Comparison of ENCODE assay signal across 8 cellular contexts in genomic region chr20:33209789-33210188, GRCh38. TPM values are rescaled to one million over a fixed set of nuclear protein-coding genes. Genes with fewer than 3 reads are reported as not detected.
DNase-seq lines count a peak whose midpoint lies in the region; ATAC-seq and TF ChIP-seq lines count a peak whose summit lies in the region.

No MANE protein-coding gene starts in this region.

- TF ChIP-seq CTCF in GM10266 (IDR thresholded peaks at IDR 0.05; ENCODE audit: control insufficient read depth, insufficient read depth, low read depth, missing control alignments) (no peak), progenitor cell of endocrine pancreas (IDR thresholded peaks at IDR 0.05; ENCODE audit: unreplicated experiment) (no peak)

- intact Hi-C loops in activated T-helper 2 cell treated with anti-CD3 and anti-CD28 coated beads, Interferon-gamma antibody, Interleukin-2, Interleukin-4, amounts not matched to agents 10 μg/mL and 5 μg/mL and 100 μg/mL, durations not matched to agents 14 hours and 24 hours and 36 hours (cut with micrococcal nuclease) = no loop called here

- DNase-seq in GM10266 (ENCODE audit: extremely low spot score) (peak; percentile 47), NOMO-1 treated with DMSO at 0.1 percent for 48 hours (lab: John Stamatoyannopoulos, UW; ENCODE audit: unreplicated experiment) (peak; percentile 26), glomerular endothelial cell (ENCODE audit: extremely low read depth, low read depth, low spot score) (peak; percentile 16), progenitor cell of endocrine pancreas (ENCODE audit: low spot score, unreplicated experiment) (peak; percentile 95), cerebellar nuclear complex (lab: John Stamatoyannopoulos, UW) (no peak), NCI-H2227 treated with DMSO at 0.1 percent for 48 hours (lab: John Stamatoyannopoulos, UW) (no peak)
- peak; percentile 18 for DNase-seq in activated T-helper 2 cell treated with anti-CD3 and anti-CD28 coated beads, Interferon-gamma antibody, Interleukin-2, Interleukin-4, amounts not matched to agents 10 μg/mL and 5 μg/mL and 100 μg/mL, durations not matched to agents 14 hours and 24 hours and 36 hours (ENCODE audit: low spot score)

- no peaks in the 10 kb centered on the region for H3K4me1 Mint-ChIP-seq in activated T-helper 2 cell treated with anti-CD3 and anti-CD28 coated beads, Interferon-gamma antibody, Interleukin-2, Interleukin-4, amounts not matched to agents 10 μg/mL and 5 μg/mL and 100 μg/mL, durations not matched to agents 14 hours and 24 hours and 36 hours (ENCODE audit: low read depth)
- H3K4me1 Mint-ChIP-seq in progenitor cell of endocrine pancreas (ENCODE audit: low read depth) = no peaks in the 10 kb centered on the region
- H3K4me1 Mint-ChIP-seq in activated T-helper 17 cell treated with anti-CD3 and anti-CD28 coated beads, Interleukin-2, amount 50 U/mL, for 72 hours = peaks cover 4% of the 10 kb centered on the region

- no peak overlapping the region for H3K4me3 Mint-ChIP-seq in activated T-helper 2 cell treated with anti-CD3 and anti-CD28 coated beads, Interferon-gamma antibody, Interleukin-2, Interleukin-4, amounts not matched to agents 10 μg/mL and 5 μg/mL and 100 μg/mL, durations not matched to agents 14 hours and 24 hours and 36 hours (ENCODE audit: low read depth)
- H3K4me3 Mint-ChIP-seq in progenitor cell of endocrine pancreas (ENCODE audit: low read depth) = no peak overlapping the region
- no peak overlapping the region for H3K4me3 Mint-ChIP-seq in activated T-helper 17 cell treated with anti-CD3 and anti-CD28 coated beads, Interleukin-2, amount 50 U/mL, for 72 hours

- H3K9me3 Mint-ChIP-seq in activated T-helper 2 cell treated with anti-CD3 and anti-CD28 coated beads, Interferon-gamma antibody, Interleukin-2, Interleukin-4, amounts not matched to agents 10 μg/mL and 5 μg/mL and 100 μg/mL, durations not matched to agents 14 hours and 24 hours and 36 hours = no peaks in the 10 kb centered on the region
- no peaks in the 10 kb centered on the region for H3K9me3 Mint-ChIP-seq in progenitor cell of endocrine pancreas (ENCODE audit: low read depth)
- peaks cover 5% of the 10 kb centered on the region for H3K9me3 Mint-ChIP-seq in activated T-helper 17 cell treated with anti-CD3 and anti-CD28 coated beads, Interleukin-2, amount 50 U/mL, for 72 hours

- H3K36me3 Mint-ChIP-seq in activated T-helper 2 cell treated with anti-CD3 and anti-CD28 coated beads, Interferon-gamma antibody, Interleukin-2, Interleukin-4, amounts not matched to agents 10 μg/mL and 5 μg/mL and 100 μg/mL, durations not matched to agents 14 hours and 24 hours and 36 hours (ENCODE audit: low read depth) = no peaks in the 10 kb centered on the region
- H3K36me3 Mint-ChIP-seq in progenitor cell of endocrine pancreas (ENCODE audit: insufficient read depth) = no peaks in the 10 kb centered on the region
- H3K36me3 Mint-ChIP-seq in activated T-helper 17 cell treated with anti-CD3 and anti-CD28 coated beads, Interleukin-2, amount 50 U/mL, for 72 hours (ENCODE audit: low read depth) = no peaks in the 10 kb centered on the region

- ATAC-seq in activated T-helper 17 cell treated with anti-CD3 and anti-CD28 coated beads, Interleukin-2, amount 50 U/mL, for 72 hours (replicated peaks) = no peak

- H3K27ac Mint-ChIP-seq in activated T-helper 2 cell treated with anti-CD3 and anti-CD28 coated beads, Interferon-gamma antibody, Interleukin-2, Interleukin-4, amounts not matched to agents 10 μg/mL and 5 μg/mL and 100 μg/mL, durations not matched to agents 14 hours and 24 hours and 36 hours = no peak overlapping the region
- H3K27ac Mint-ChIP-seq in progenitor cell of endocrine pancreas = no peak overlapping the region
- no peak overlapping the region for H3K27ac Mint-ChIP-seq in activated T-helper 17 cell treated with anti-CD3 and anti-CD28 coated beads, Interleukin-2, amount 50 U/mL, for 72 hours

- peaks cover 6% of the 10 kb centered on the region for H3K27me3 Mint-ChIP-seq in activated T-helper 2 cell treated with anti-CD3 and anti-CD28 coated beads, Interferon-gamma antibody, Interleukin-2, Interleukin-4, amounts not matched to agents 10 μg/mL and 5 μg/mL and 100 μg/mL, durations not matched to agents 14 hours and 24 hours and 36 hours (ENCODE audit: low read depth)
- H3K27me3 Mint-ChIP-seq in progenitor cell of endocrine pancreas = peaks cover 71% of the 10 kb centered on the region
- peaks cover 44% of the 10 kb centered on the region for H3K27me3 Mint-ChIP-seq in activated T-helper 17 cell treated with anti-CD3 and anti-CD28 coated beads, Interleukin-2, amount 50 U/mL, for 72 hours

RNA-seq across cellular contexts. Expression of gene BPIFA3, which starts 7.4 kb away (rescaled TPM):
- not detected in 2 replicates for total RNA-seq in activated T-helper 2 cell treated with anti-CD3 and anti-CD28 coated beads, Interferon-gamma antibody, Interleukin-2, Interleukin-4, amounts not matched to agents 10 μg/mL and 5 μg/mL and 100 μg/mL, durations not matched to agents 14 hours and 24 hours and 36 hours
- total RNA-seq in glomerular endothelial cell (not detected in 2 replicates), progenitor cell of endocrine pancreas (not detected in 2 replicates)
- total RNA-seq in activated T-helper 17 cell treated with anti-CD3 and anti-CD28 coated beads, Interleukin-2, amount 50 U/mL, for 72 hours = not detected

RNA-seq across cellular contexts. Expression of gene BPIFA1, which starts 26.0 kb away (rescaled TPM):
- not detected in 2 replicates for total RNA-seq in activated T-helper 2 cell treated with anti-CD3 and anti-CD28 coated beads, Interferon-gamma antibody, Interleukin-2, Interleukin-4, amounts not matched to agents 10 μg/mL and 5 μg/mL and 100 μg/mL, durations not matched to agents 14 hours and 24 hours and 36 hours
- not detected in 2 replicates for total RNA-seq in glomerular endothelial cell
- total RNA-seq in progenitor cell of endocrine pancreas = not detected in 2 replicates
- total RNA-seq in activated T-helper 17 cell treated with anti-CD3 and anti-CD28 coated beads, Interleukin-2, amount 50 U/mL, for 72 hours = not detected

RNA-seq across cellular contexts. Expression of gene BPIFA2, which starts 41.8 kb away (rescaled TPM):
- total RNA-seq in activated T-helper 2 cell treated with anti-CD3 and anti-CD28 coated beads, Interferon-gamma antibody, Interleukin-2, Interleukin-4, amounts not matched to agents 10 μg/mL and 5 μg/mL and 100 μg/mL, durations not matched to agents 14 hours and 24 hours and 36 hours = not detected in 2 replicates
- total RNA-seq in glomerular endothelial cell (not detected in 2 replicates), progenitor cell of endocrine pancreas (not detected in 2 replicates)
- not detected for total RNA-seq in activated T-helper 17 cell treated with anti-CD3 and anti-CD28 coated beads, Interleukin-2, amount 50 U/mL, for 72 hours

Comparison
In these comparisons a context has a peak if more than half of its experiments do, and no peak if none do; other contexts are left out.
1. DNase-seq: peak in GM10266 (single experiment), NOMO-1 treated with DMSO at 0.1 percent for 48 hours (single experiment), activated T-helper 2 cell treated with anti-CD3 and anti-CD28 coated beads, Interferon-gamma antibody, Interleukin-2, Interleukin-4, amounts not matched to agents 10 μg/mL and 5 μg/mL and 100 μg/mL, durations not matched to agents 14 hours and 24 hours and 36 hours (single experiment), glomerular endothelial cell (single experiment) and progenitor cell of endocrine pancreas (single experiment); none in cerebellar nuclear complex (0 of 2) and NCI-H2227 treated with DMSO at 0.1 percent for 48 hours (single experiment).